1 cellular context compared by ENCODE assay signal in genomic region chr21:39379986-39380891, GRCh38.
A peak's percentile ranks its signal among the peaks of the same experiment; 100 is the strongest.
TF ChIP-seq lines count a peak whose summit lies in the region.

No MANE protein-coding gene starts in this region.

TF ChIP-seq in HepG2, 621 proteins besides CTCF, POLR2A, EP300 and RAD21 (continued from another document and continues in another):
- TF ChIP-seq LBX2 (CRISPR knock-in tag; IDR thresholded peaks at IDR 0.05; ENCODE audit: borderline replicate concordance) (no peak), MLX (CRISPR knock-in tag; IDR thresholded peaks at IDR 0.05) (no peak), SNRNP70 (IDR thresholded peaks at IDR 0.05; ENCODE audit: low read depth, low read length) (no peak), PTBP1 (IDR thresholded peaks at IDR 0.05; ENCODE audit: low read depth, low read length, poor library complexity, severe bottlenecking) (no peak), TERF1 (CRISPR knock-in tag; IDR thresholded peaks at IDR 0.05) (no peak), ATF4 (CRISPR knock-in tag; IDR thresholded peaks at IDR 0.05) (no peak), NCOR1 (IDR thresholded peaks at IDR 0.05; ENCODE audit: borderline replicate concordance, low read length) (no peak), ZNF251 (CRISPR knock-in tag; IDR thresholded peaks at IDR 0.05) (no peak), ZNF567 (CRISPR knock-in tag; IDR thresholded peaks at IDR 0.05; ENCODE audit: borderline replicate concordance) (no peak), ZBTB37 (CRISPR knock-in tag; IDR thresholded peaks at IDR 0.05) (no peak), MLLT10 (CRISPR knock-in tag; IDR thresholded peaks at IDR 0.05) (no peak), ZNF646 (CRISPR knock-in tag; IDR thresholded peaks at IDR 0.05) (no peak), CC2D1A (CRISPR knock-in tag; IDR thresholded peaks at IDR 0.05) (no peak), ZBTB42 (CRISPR knock-in tag; IDR thresholded peaks at IDR 0.05) (no peak), ZXDC (CRISPR knock-in tag; IDR thresholded peaks at IDR 0.05) (no peak), ZNF207 (IDR thresholded peaks at IDR 0.05; ENCODE audit: borderline replicate concordance) (no peak), ERF (CRISPR knock-in tag; IDR thresholded peaks at IDR 0.05) (peak; percentile 74), AGO1 (IDR thresholded peaks at IDR 0.05; ENCODE audit: low read depth, low read length, poor library complexity, severe bottlenecking) (no peak), TRIM22 (IDR thresholded peaks at IDR 0.05) (no peak), GABPB1 (CRISPR knock-in tag; IDR thresholded peaks at IDR 0.05) (peak; percentile 77), IRF1 (CRISPR knock-in tag; IDR thresholded peaks at IDR 0.05; ENCODE audit: low read depth) (no peak), ZFX (CRISPR knock-in tag; IDR thresholded peaks at IDR 0.05; ENCODE audit: low read depth) (peak; percentile 60), ARID4A (CRISPR knock-in tag; IDR thresholded peaks at IDR 0.05; ENCODE audit: borderline replicate concordance) (peak; percentile 74; the same call in 1 of the 2 replicates), ZNF513 (CRISPR knock-in tag; conservative IDR thresholded peaks at IDR 0.05) (no peak), ZNF614 (CRISPR knock-in tag; IDR thresholded peaks at IDR 0.05; ENCODE audit: borderline replicate concordance) (no peak), E2F1 (CRISPR knock-in tag; IDR thresholded peaks at IDR 0.05) (no peak), CENPT (CRISPR knock-in tag; IDR thresholded peaks at IDR 0.05; ENCODE audit: low read depth) (no peak), ZMAT5 (CRISPR knock-in tag; IDR thresholded peaks at IDR 0.05; ENCODE audit: borderline replicate concordance, low read depth) (no peak), CHCHD3 (CRISPR knock-in tag; IDR thresholded peaks at IDR 0.05) (no peak), PAX8 (CRISPR knock-in tag; IDR thresholded peaks at IDR 0.05; ENCODE audit: borderline replicate concordance) (no peak), MIER3 (CRISPR knock-in tag; IDR thresholded peaks at IDR 0.05; ENCODE audit: borderline replicate concordance) (no peak)
